25 cellular contexts compared by ENCODE assay signal in genomic region chr15:34078900-34079299, GRCh38. TPM values are rescaled to one million over a fixed set of nuclear protein-coding genes. Genes with fewer than 3 reads are reported as not detected.
DNase-seq lines count a peak whose midpoint lies in the region; ATAC-seq, FAIRE-seq and TF ChIP-seq lines count a peak whose summit lies in the region.
"Had no signal": no experiment of that assay in that cellular context is flagged by ENCODE, and none has a peak within 500 bp of the region (broad histone marks: within the 10 kb centered on the region; RNA-seq: fewer than 3 reads in every experiment).

No MANE protein-coding gene starts in this region.

- intact Hi-C loops in K562 (cut with micrococcal nuclease) (no loop called here), left colon (cut with DNase I, micrococcal nuclease) (no loop called here)

- DNase-seq in K562 (ENCODE audit: extremely low read depth in 1 of 4, low spot score in 3 of 4) (no peak), left colon (no peak), activated T-cell treated with anti-CD3 and anti-CD28 coated beads for 4 hours (no peak)
- no peak for DNase-seq in stimulated activated naive CD4-positive, alpha-beta T cell (lab: John Stamatoyannopoulos, UW)
- DNase-seq: 8988T; ACHN; AML-193; BE2C; CD4-positive, alpha-beta T cell; CD8-positive, alpha-beta memory T cell; DMS 273 treated with DMSO at 0.1 percent for 48 hours; DMS79; EL; GF-D8; H9 had no signal

- 70% methylated on average over 3 of the region's 3 CpGs for WGBS in K562 (ENCODE audit: insufficient coverage, low coverage, missing lambda C conversion rate)

- H3K9ac ChIP-seq in OCI-LY3 (ENCODE audit: low read length) (no peak overlapping the region), K562 (ENCODE audit: insufficient read depth in 1 of 2, low read depth in 2 of 2, low read length in 2 of 2) (no peak overlapping the region)
- H3K9ac ChIP-seq: BLaER1 treated with 17β-estradiol and CSF1 and Interleukin-3, amounts not matched to agents 10 nM and 100 nM had no signal

- no peak overlapping the region for H3K27ac ChIP-seq in OCI-LY3 (ENCODE audit: low read length)
- H3K27ac ChIP-seq in K562 (ENCODE audit: extremely low read depth, low read depth, low read length), result no peak overlapping the region
- H3K27ac ChIP-seq: A549; BLaER1 treated with 17β-estradiol and CSF1 and Interleukin-3, amounts not matched to agents 10 nM and 100 nM had no signal

- H3K4me3 ChIP-seq in OCI-LY3 (ENCODE audit: low read length) (no peak overlapping the region), K562 (no peak overlapping the region)
- H3K4me3 ChIP-seq: A549; BLaER1 treated with 17β-estradiol and CSF1 and Interleukin-3, amounts not matched to agents 10 nM and 100 nM; GM23338 had no signal

- H3K4me2 ChIP-seq in OCI-LY3 (ENCODE audit: low read length) (peak overlapping the region; percentile 7), K562 (ENCODE audit: insufficient read depth, low read length) (no peak overlapping the region)
- H3K4me2 ChIP-seq: A549; BLaER1 treated with 17β-estradiol and CSF1 and Interleukin-3, amounts not matched to agents 10 nM and 100 nM; GM23338 had no signal

- in situ Hi-C loops in K562 (cut with MboI), result no loop called here

- POLR2A ChIA-PET in K562 (lab: Yijun Ruan, JAX), result interaction anchor here (0.6 to 1.5 kb wide), 3 partner anchors 13 to 131 kb away, joined by 3 to 4 read pairs (median 4); partner anchors contain the start of genes EMC7, KATNBL1 and PGBD4

- FAIRE-seq in G401.6 (lab: Jason Lieb, UNC), result peak; percentile 80
- peak; percentile 42 for FAIRE-seq in K562 (lab: Jason Lieb, UNC)
- FAIRE-seq: A549, D721Med, GM12891, GM18507 had no signal

- H3K9me3 ChIP-seq in OCI-LY3 (ENCODE audit: insufficient read depth, low read length), result 0 out of 2 replicates have a peak, but pooled peaks cover 6% of the 10 kb centered on the region
- H3K9me3 ChIP-seq in K562 (replicated peaks; ENCODE audit: control insufficient read depth, insufficient read depth, low read depth, low read length), result no peaks in the 10 kb centered on the region
- H3K9me3 ChIP-seq: A549, BE2C had no signal

- H3K9me1 ChIP-seq in K562 (ENCODE audit: control insufficient read depth, insufficient read depth, low read length), result no peaks in the 10 kb centered on the region

- H4K20me1 ChIP-seq in OCI-LY3 (ENCODE audit: insufficient read depth, low read length) (no peaks in the 10 kb centered on the region), K562 (replicated peaks; ENCODE audit: control insufficient read depth, insufficient read depth, low read length) (no peaks in the 10 kb centered on the region)
- H4K20me1 ChIP-seq: BLaER1 treated with 17β-estradiol and CSF1 and Interleukin-3, amounts not matched to agents 10 nM and 100 nM had no signal

- TF ChIP-seq RAD21 in K562 (CRISPR knock-in tag; conservative IDR thresholded peaks at IDR 0.05 in 1 of 2, IDR thresholded peaks at IDR 0.05 in 1 of 2), result no peak

- H3K4me1 ChIP-seq in OCI-LY3 (ENCODE audit: low read length) (peaks cover 5% of the 10 kb centered on the region), K562 (replicated peaks in 1 of 2; ENCODE audit: control insufficient read depth in 2 of 2, insufficient read depth in 2 of 2, low read length in 2 of 2) (peaks cover 0 to 9% of the 10 kb centered on the region in 2 experiments; a peak in 3 of 5 replicates)
- H3K4me1 ChIP-seq: A549; BE2C; BLaER1 treated with 17β-estradiol and CSF1 and Interleukin-3, amounts not matched to agents 10 nM and 100 nM had no signal

- TF ChIP-seq CTCF in OCI-LY3 (IDR thresholded peaks at IDR 0.05; ENCODE audit: low read depth, low read length), result no peak
- no peak for TF ChIP-seq CTCF in K562 (IDR thresholded peaks at IDR 0.05 in 2 of 3, conservative IDR thresholded peaks at IDR 0.05 in 1 of 3; ENCODE audit: insufficient read depth in 2 of 3, low read depth in 1 of 3, low read length in 3 of 3)

- CTCF ChIA-PET in K562 (lab: Yijun Ruan, JAX; ENCODE audit: low intra/inter-chr PET ratio), result no interaction called here

- H2AFZ ChIP-seq in OCI-LY3 (ENCODE audit: low read depth, low read length) (no peak overlapping the region), K562 (ENCODE audit: low read depth, low read length) (no peak overlapping the region)
- H2AFZ ChIP-seq: GM23338 had no signal

- ATAC-seq in K562 (no peak), left colon (peak; percentile 81), HG02870 (IDR thresholded peaks at IDR 0.05; ENCODE audit: unreplicated experiment) (no peak)
- ATAC-seq: A549, GM23338, HCT116 had no signal

- H3K36me3 ChIP-seq in OCI-LY3 (replicated peaks; ENCODE audit: low read depth, low read length) (peaks cover 4% of the 10 kb centered on the region), K562 (ENCODE audit: control insufficient read depth, insufficient read depth, low read length) (peaks cover 6% of the 10 kb centered on the region; the same call in 1 of the 3 replicates)

- TF ChIP-seq POLR2A in K562 (conservative IDR thresholded peaks at IDR 0.05), result no peak

- H3K79me2 ChIP-seq in OCI-LY3 (ENCODE audit: low read length) (no peaks in the 10 kb centered on the region), K562 (ENCODE audit: control insufficient read depth, insufficient read depth, low read length) (no peaks in the 10 kb centered on the region)

- no TSS peak for BruUV-seq in K562 (replicated peaks; lab: Mats Ljungman, UMichigan)

- TF ChIP-seq EP300 in K562 (IDR thresholded peaks at IDR 0.05; ENCODE audit: low read length), result no peak

- no peaks in the 10 kb centered on the region for H3K27me3 ChIP-seq in OCI-LY3 (ENCODE audit: low read depth, low read length)
- H3K27me3 ChIP-seq in K562 (ENCODE audit: control insufficient read depth in 2 of 2, insufficient read depth in 2 of 2, low read length in 2 of 2), result no peaks in the 10 kb centered on the region
- H3K27me3 ChIP-seq: BE2C; BLaER1 treated with 17β-estradiol and CSF1 and Interleukin-3, amounts not matched to agents 10 nM and 100 nM had no signal

TF ChIP-seq in K562, 482 proteins besides CTCF, POLR2A, EP300 and RAD21 (continues in another document):
- TF ChIP-seq NRF1 (conservative IDR thresholded peaks at IDR 0.05 in 1 of 2, IDR thresholded peaks at IDR 0.05 in 1 of 2), result no peak

RNA-seq across cellular contexts. Expression of gene EMC7, which starts 22.8 kb away (rescaled TPM):
- total RNA-seq in K562 (2011; cell fraction: chromatin; rRNA removed; ENCODE audit: low replicate concordance), result 38.1 and 57.5 TPM in 2 replicates
- 52.8 and 58.4 TPM in 2 replicates for total RNA-seq in K562 (2011; cell fraction: nucleolus; rRNA removed)
- 81.1 and 92.0 TPM in 2 replicates for total RNA-seq in K562 (2011; cell fraction: nucleoplasm; rRNA removed)
- total RNA-seq in K562 (2014; rRNA removed) (33.5 and 34.1 TPM in 2 replicates), K562 (2014; rRNA removed; fragmentation: Illumina TruSeq; extraction: Trizol) (43.2 and 50.4 TPM in 2 replicates), K562 (2015; rRNA removed; fragmentation: Illumina TruSeq; extraction: Trizol) (44.8 and 49.7 TPM in 2 replicates), K562 (2021) (56.4 and 63.7 TPM in 2 replicates), left colon (10 to 100 TPM; 66.3 to 67.4 TPM)
- polyA plus RNA-seq in K562 (2011; rRNA removed) (64.2 and 80.2 TPM in 2 replicates), K562 (2014; fragmentation: Illumina TruSeq; extraction: Trizol) (92.8 and 102 TPM in 2 replicates), K562 (2014; fragmentation: Nextera tagmentation; extraction: Ambion mirVana) (10 to 100 TPM; 25.8 to 48.3 TPM), K562 (2014; rRNA removed) (64.3 and 73.1 TPM in 2 replicates)
- polyA plus RNA-seq in K562 (2011; cell fraction: cytosol; rRNA removed), result 25.4 and 37.1 TPM in 2 replicates
- polyA plus RNA-seq in K562 (2011; cell fraction: nucleus; rRNA removed), result 16.3 and 20.6 TPM in 2 replicates
- 63.4 and 94.4 TPM in 2 replicates for polyA plus RNA-seq in K562 (2012)
- 41.2 and 49.2 TPM in 2 replicates for polyA minus RNA-seq in K562 (2011; rRNA and poly(A)+ RNA removed)
- polyA minus RNA-seq in K562 (2011; cell fraction: cytosol; rRNA and poly(A)+ RNA removed), result 12.5 and 15.9 TPM in 2 replicates
- polyA minus RNA-seq in K562 (2011; cell fraction: nucleus; rRNA and poly(A)+ RNA removed), result 3.8 and 11.6 TPM in 2 replicates

RNA-seq across cellular contexts. Expression of gene PGBD4, which starts 23.0 kb away (rescaled TPM):
- 6.3 and 11.2 TPM in 2 replicates for total RNA-seq in K562 (2011; cell fraction: chromatin; rRNA removed; ENCODE audit: low replicate concordance)
- total RNA-seq in K562 (2011; cell fraction: nucleolus; rRNA removed), result 6.7 and 7.0 TPM in 2 replicates
- total RNA-seq in K562 (2011; cell fraction: nucleoplasm; rRNA removed), result 6.9 and 8.6 TPM in 2 replicates
- total RNA-seq in K562 (2014; rRNA removed), result 2.2 TPM in 2 replicates
- total RNA-seq in K562 (2014; rRNA removed; fragmentation: Illumina TruSeq; extraction: Trizol), result 3.0 and 3.1 TPM in 2 replicates
- 2.9 and 3.3 TPM in 2 replicates for total RNA-seq in K562 (2015; rRNA removed; fragmentation: Illumina TruSeq; extraction: Trizol)
- total RNA-seq in K562 (2021), result 2.1 and 2.2 TPM in 2 replicates
- 4.3 and 4.9 TPM in 2 replicates for polyA plus RNA-seq in K562 (2011; rRNA removed)
- 1.7 and 2.4 TPM in 2 replicates for polyA plus RNA-seq in K562 (2011; cell fraction: cytosol; rRNA removed)
- polyA plus RNA-seq in K562 (2011; cell fraction: nucleus; rRNA removed), result 3.4 and 3.7 TPM in 2 replicates
- 1.5 and 1.6 TPM in 2 replicates for polyA plus RNA-seq in K562 (2012)
- 3.0 and 3.4 TPM in 2 replicates for polyA plus RNA-seq in K562 (2014; fragmentation: Illumina TruSeq; extraction: Trizol)
- polyA plus RNA-seq in K562 (2014; fragmentation: Nextera tagmentation; extraction: Ambion mirVana), result 1 to 10 TPM; 2.3 to 2.5 TPM
- polyA plus RNA-seq in K562 (2014; rRNA removed), result 2.7 and 3.2 TPM in 2 replicates
- 6.2 and 6.4 TPM in 2 replicates for polyA minus RNA-seq in K562 (2011; rRNA and poly(A)+ RNA removed)
- polyA minus RNA-seq in K562 (2011; cell fraction: cytosol; rRNA and poly(A)+ RNA removed), result 1.1 and 1.5 TPM in 2 replicates
- polyA minus RNA-seq in K562 (2011; cell fraction: nucleus; rRNA and poly(A)+ RNA removed), result 4.7 and 8.2 TPM in 2 replicates
- total RNA-seq in left colon, result 1 to 10 TPM; 1.3 to 1.4 TPM

RNA-seq across cellular contexts. Expression of gene AVEN, which starts 39.9 kb away (rescaled TPM):
- 0.49 and 0.77 TPM in 2 replicates for total RNA-seq in K562 (2011; cell fraction: chromatin; rRNA removed; ENCODE audit: low replicate concordance)
- total RNA-seq in K562 (2011; cell fraction: nucleolus; rRNA removed), result 0.50 and 0.53 TPM in 2 replicates
- total RNA-seq in K562 (2011; cell fraction: nucleoplasm; rRNA removed), result 1.2 and 1.4 TPM in 2 replicates
- 4.7 and 6.4 TPM in 2 replicates for total RNA-seq in K562 (2014; rRNA removed)
- total RNA-seq in K562 (2014; rRNA removed; fragmentation: Illumina TruSeq; extraction: Trizol), result 5.5 and 5.6 TPM in 2 replicates
- total RNA-seq in K562 (2015; rRNA removed; fragmentation: Illumina TruSeq; extraction: Trizol), result 3.7 and 3.9 TPM in 2 replicates
- total RNA-seq in K562 (2021), result 3.7 and 4.8 TPM in 2 replicates
- polyA plus RNA-seq in K562 (2011; rRNA removed), result 2.8 and 2.9 TPM in 2 replicates
- 0.95 and 2.0 TPM in 2 replicates for polyA plus RNA-seq in K562 (2011; cell fraction: cytosol; rRNA removed)
- polyA plus RNA-seq in K562 (2011; cell fraction: nucleus; rRNA removed), result 0.70 and 0.77 TPM in 2 replicates
- 4.7 and 4.8 TPM in 2 replicates for polyA plus RNA-seq in K562 (2012)
- polyA plus RNA-seq in K562 (2014; fragmentation: Illumina TruSeq; extraction: Trizol), result 3.2 and 4.8 TPM in 2 replicates
- polyA plus RNA-seq in K562 (2014; fragmentation: Nextera tagmentation; extraction: Ambion mirVana), result 1 to 10 TPM; 1.5 to 1.9 TPM
- 3.3 and 4.7 TPM in 2 replicates for polyA plus RNA-seq in K562 (2014; rRNA removed)
- polyA minus RNA-seq in K562 (2011; rRNA and poly(A)+ RNA removed), result 2.0 and 3.2 TPM in 2 replicates
- polyA minus RNA-seq in K562 (2011; cell fraction: cytosol; rRNA and poly(A)+ RNA removed), result 1.8 and 3.2 TPM in 2 replicates
- 0.40 and 1.1 TPM in 2 replicates for polyA minus RNA-seq in K562 (2011; cell fraction: nucleus; rRNA and poly(A)+ RNA removed)
- 10 to 100 TPM; 10.3 to 11.4 TPM for total RNA-seq in left colon
